ENCODE assay signal across 19 cellular contexts in the genomic region with DNA sequence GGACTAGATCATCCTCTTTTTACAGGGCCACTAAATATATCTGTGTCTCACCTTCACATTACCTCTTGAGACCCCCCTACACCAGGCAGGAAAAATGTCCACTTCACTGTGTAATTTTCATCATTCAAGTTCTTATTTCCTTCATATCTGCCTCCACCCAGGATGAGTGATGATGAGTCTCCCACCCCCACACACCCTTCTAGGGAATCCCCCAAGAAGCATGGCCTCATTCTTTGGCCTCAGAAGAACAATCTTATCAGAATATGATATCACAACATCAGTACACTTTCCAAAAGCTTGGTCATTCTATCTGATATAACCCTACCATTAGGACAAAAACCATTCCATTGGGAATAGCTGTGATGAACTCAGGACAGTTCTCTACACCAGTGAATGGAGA.
DNase-seq lines count a peak whose midpoint lies in the region; ATAC-seq and TF ChIP-seq lines count a peak whose summit lies in the region.
"Had no signal": no experiment of that assay in that cellular context is flagged by ENCODE, and none has a peak within 500 bp of the region (broad histone marks: within the 10 kb centered on the region; RNA-seq: fewer than 3 reads in every experiment).

No MANE protein-coding gene starts in this region.

- no peak overlapping the region for H3K27ac Mint-ChIP-seq in activated naive CD4-positive, alpha-beta T cell treated with anti-CD3 and anti-CD28 coated beads for 36 hours
- no peak overlapping the region for H3K27ac Mint-ChIP-seq in CD8-positive, alpha-beta T cell
- H3K27ac Mint-ChIP-seq: activated T-helper 1 cell treated with anti-CD3 and anti-CD28 coated beads, Interleukin-12 subunit alpha, Interleukin-12 subunit beta, Interleukin-2, Interleukin-4 antibody, amounts not matched to agents 30 ng/mL and 10 ng/mL and 1 ng/mL, durations not matched to agents 14 hours and 24 hours and 36 hours; natural killer cell treated with Interleukin-12 subunit alpha and Interleukin-12 subunit beta and Interleukin-15 and Interleukin-18, amount 100 ng/mL, for 72 hours had no signal

- H3K79me2 ChIP-seq in KMS-11 (ENCODE audit: insufficient read depth, low read depth): no peaks in the 10 kb centered on the region

- no peaks in the 10 kb centered on the region for H3K36me3 ChIP-seq in KMS-11 (ENCODE audit: insufficient read depth)
- H3K36me3 ChIP-seq in CD8-positive, alpha-beta T cell (ENCODE audit: insufficient read depth, low read length): no peaks in the 10 kb centered on the region
- H3K36me3 ChIP-seq: sigmoid colon, tibial artery had no signal

- peak overlapping the region; percentile 28; the same call in 1 of the 2 replicates for H3K4me2 ChIP-seq in KMS-11

- no peaks in the 10 kb centered on the region for H3K9me3 Mint-ChIP-seq in activated naive CD4-positive, alpha-beta T cell treated with anti-CD3 and anti-CD28 coated beads for 36 hours
- no peaks in the 10 kb centered on the region for H3K9me3 Mint-ChIP-seq in CD8-positive, alpha-beta T cell
- H3K9me3 Mint-ChIP-seq: activated T-helper 1 cell treated with anti-CD3 and anti-CD28 coated beads, Interleukin-12 subunit alpha, Interleukin-12 subunit beta, Interleukin-2, Interleukin-4 antibody, amounts not matched to agents 30 ng/mL and 10 ng/mL and 1 ng/mL, durations not matched to agents 14 hours and 24 hours and 36 hours; natural killer cell treated with Interleukin-12 subunit alpha and Interleukin-12 subunit beta and Interleukin-15 and Interleukin-18, amount 100 ng/mL, for 72 hours had no signal

- peaks cover 8% of the 10 kb centered on the region for H3K4me1 Mint-ChIP-seq in activated naive CD4-positive, alpha-beta T cell treated with anti-CD3 and anti-CD28 coated beads for 36 hours (ENCODE audit: low read depth)
- no peaks in the 10 kb centered on the region for H3K4me1 Mint-ChIP-seq in CD8-positive, alpha-beta T cell (ENCODE audit: low read depth)

- no peak overlapping the region for H2AFZ ChIP-seq in KMS-11 (ENCODE audit: low read depth)

- no peaks in the 10 kb centered on the region for H3K27me3 Mint-ChIP-seq in activated naive CD4-positive, alpha-beta T cell treated with anti-CD3 and anti-CD28 coated beads for 36 hours (ENCODE audit: low read depth)
- H3K27me3 Mint-ChIP-seq in CD8-positive, alpha-beta T cell (ENCODE audit: low read depth): no peaks in the 10 kb centered on the region
- H3K27me3 Mint-ChIP-seq: natural killer cell treated with Interleukin-12 subunit alpha and Interleukin-12 subunit beta and Interleukin-15 and Interleukin-18, amount 100 ng/mL, for 72 hours had no signal

- H3K27me3 ChIP-seq in KMS-11 (ENCODE audit: insufficient read depth, low read depth): no peaks in the 10 kb centered on the region
- H3K27me3 ChIP-seq in CD8-positive, alpha-beta T cell (ENCODE audit: insufficient read depth, low read length): no peaks in the 10 kb centered on the region
- H3K27me3 ChIP-seq: sigmoid colon, tibial artery had no signal

- no peaks in the 10 kb centered on the region for H3K9me3 ChIP-seq in CD8-positive, alpha-beta T cell (ENCODE audit: low read length)
- H3K9me3 ChIP-seq: sigmoid colon, tibial artery had no signal

- peaks cover 15% of the 10 kb centered on the region for H3K4me1 ChIP-seq in KMS-11 (ENCODE audit: low read depth, poor library complexity, severe bottlenecking)
- no peaks in the 10 kb centered on the region for H3K4me1 ChIP-seq in CD8-positive, alpha-beta T cell (ENCODE audit: insufficient read depth, low read length)
- H3K4me1 ChIP-seq: sigmoid colon, tibial artery had no signal

- intact Hi-C loops in activated naive CD4-positive, alpha-beta T cell treated with anti-CD3 and anti-CD28 coated beads for 36 hours (cut with micrococcal nuclease): no loop called here
- intact Hi-C loops in CD8-positive, alpha-beta T cell (cut with DNase I, micrococcal nuclease): no loop called here

- CTCF ChIA-PET in activated naive CD4-positive, alpha-beta T cell treated with anti-CD3 and anti-CD28 coated beads for 36 hours (lab: Charles Lee): interaction anchor here (1.4 kb wide), 1 partner anchor 47 kb away, joined by 3 read pairs; no protein-coding TSS in a partner anchor
- CTCF ChIA-PET in CD8-positive, alpha-beta T cell (lab: Charles Lee): no interaction called here

- H3K9ac ChIP-seq in KMS-11: no peak overlapping the region

- no peak overlapping the region for H3K27ac ChIP-seq in KMS-11
- no peak overlapping the region for H3K27ac ChIP-seq in CD8-positive, alpha-beta T cell (ENCODE audit: low read depth, low read length)
- H3K27ac ChIP-seq: sigmoid colon, tibial artery had no signal

- H4K20me1 ChIP-seq in KMS-11 (ENCODE audit: insufficient read depth): no peaks in the 10 kb centered on the region

- DNase-seq in activated naive CD4-positive, alpha-beta T cell treated with anti-CD3 and anti-CD28 coated beads for 36 hours: peak; percentile 38
- DNase-seq in activated naive CD4-positive, alpha-beta T cell (lab: John Stamatoyannopoulos, UW): no peak
- peak; percentile 37 for DNase-seq in amniotic epithelial cell (ENCODE audit: low read depth)
- DNase-seq in stimulated activated CD4-positive, alpha-beta T cell treated with anti-CD3 and anti-CD28 coated beads, TNF-alpha, amount 100 ng/mL, for 48 hours (ENCODE audit: low read depth in 3 of 3): peak in 2 of 3 donors; percentile 6 to 11
- DNase-seq in CD8-positive, alpha-beta T cell: no peak
- DNase-seq: DMS153; effector CD4-positive, alpha-beta T cell; left cardiac atrium; NCI-H1930; NCI-H446; sigmoid colon; tibial artery had no signal

- POLR2A ChIA-PET in CD8-positive, alpha-beta T cell (lab: Charles Lee): no interaction called here

- ATAC-seq in GM21447 (IDR thresholded peaks at IDR 0.05; ENCODE audit: unreplicated experiment) (no peak), HG03460 (IDR thresholded peaks at IDR 0.05; ENCODE audit: unreplicated experiment) (no peak)
- ATAC-seq in CD8-positive, alpha-beta T cell: no peak
- ATAC-seq: esophagus mucosa; K562; left cardiac atrium; natural killer cell treated with Interleukin-12 subunit alpha and Interleukin-12 subunit beta and Interleukin-15 and Interleukin-18, amount 100 ng/mL, for 72 hours had no signal

- H3K4me3 ChIP-seq in KMS-11 (IDR thresholded peaks at IDR 0.05; ENCODE audit: insufficient read depth, low read depth, low read length): no peak overlapping the region
- no peak overlapping the region for H3K4me3 ChIP-seq in CD8-positive, alpha-beta T cell (ENCODE audit: low read depth, low read length)
- H3K4me3 ChIP-seq: K562, sigmoid colon, tibial artery had no signal

- no peaks in the 10 kb centered on the region for H3K36me3 Mint-ChIP-seq in activated naive CD4-positive, alpha-beta T cell treated with anti-CD3 and anti-CD28 coated beads for 36 hours (ENCODE audit: low read depth)
- no peaks in the 10 kb centered on the region for H3K36me3 Mint-ChIP-seq in CD8-positive, alpha-beta T cell
- H3K36me3 Mint-ChIP-seq: natural killer cell treated with Interleukin-12 subunit alpha and Interleukin-12 subunit beta and Interleukin-15 and Interleukin-18, amount 100 ng/mL, for 72 hours had no signal

- no peak for TF ChIP-seq CTCF in KMS-11 (conservative IDR thresholded peaks at IDR 0.05; ENCODE audit: low read depth, low read length)
- TF ChIP-seq CTCF in CD8-positive, alpha-beta T cell (IDR thresholded peaks at IDR 0.05): no peak

- no peak overlapping the region for H3K4me3 Mint-ChIP-seq in activated naive CD4-positive, alpha-beta T cell treated with anti-CD3 and anti-CD28 coated beads for 36 hours
- H3K4me3 Mint-ChIP-seq in CD8-positive, alpha-beta T cell: no peak overlapping the region
- H3K4me3 Mint-ChIP-seq: activated T-helper 1 cell treated with anti-CD3 and anti-CD28 coated beads, Interleukin-12 subunit alpha, Interleukin-12 subunit beta, Interleukin-2, Interleukin-4 antibody, amounts not matched to agents 30 ng/mL and 10 ng/mL and 1 ng/mL, durations not matched to agents 14 hours and 24 hours and 36 hours; natural killer cell treated with Interleukin-12 subunit alpha and Interleukin-12 subunit beta and Interleukin-15 and Interleukin-18, amount 100 ng/mL, for 72 hours had no signal

Comparison
In these comparisons a context has a peak if more than half of its experiments do, and no peak if none do; other contexts are left out.
1. DNase-seq: peak in activated naive CD4-positive, alpha-beta T cell treated with anti-CD3 and anti-CD28 coated beads for 36 hours (single experiment), amniotic epithelial cell (single experiment) and stimulated activated CD4-positive, alpha-beta T cell treated with anti-CD3 and anti-CD28 coated beads, TNF-alpha, amount 100 ng/mL, for 48 hours (2 of 3); none in activated naive CD4-positive, alpha-beta T cell (0 of 4) and CD8-positive, alpha-beta T cell (0 of 7).